ENCODE assay signal across 25 cellular contexts in the genomic region with DNA sequence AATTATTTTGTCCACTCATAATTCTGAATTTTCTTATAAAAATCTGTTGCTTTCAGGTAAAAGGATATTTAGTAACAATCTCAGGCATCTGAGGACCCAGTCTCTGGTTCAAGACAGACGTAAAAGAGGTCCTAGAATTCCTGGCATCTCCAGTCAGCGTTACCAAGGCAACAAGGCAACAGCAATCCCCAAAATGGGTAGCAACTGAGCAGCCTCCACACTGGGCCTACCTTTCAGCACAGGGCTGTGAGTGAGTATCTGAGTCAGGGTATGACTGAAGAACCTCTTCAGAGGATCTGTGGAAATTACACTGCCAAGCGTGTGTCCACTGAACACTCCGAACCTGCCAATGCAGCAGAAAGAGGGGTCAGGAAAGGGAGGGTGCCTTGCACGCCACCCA.
"Had no signal": no experiment of that assay in that cellular context is flagged by ENCODE, and none has a peak within 500 bp of the region (broad histone marks: within the 10 kb centered on the region; RNA-seq: fewer than 3 reads in every experiment).

No MANE protein-coding gene starts in this region.

- H3K4me3 ChIP-seq: breast epithelium, esophagus squamous epithelium, left lung, lower lobe of right lung, right lobe of liver, thoracic aorta had no signal

- DNase-seq: activated CD4-positive, alpha-beta memory T cell treated with anti-CD3 and anti-CD28 coated beads, Interleukin-2, amount 10 ng/mL, durations not matched to agents 7 days and 5 days; activated CD4-positive, alpha-beta T cell treated with anti-CD3 and anti-CD28 coated beads for 4 hours; activated CD8-positive, alpha-beta memory T cell treated with anti-CD3 and anti-CD28 coated beads, Interleukin-2, amount 50 U/mL, for 48 hours; activated gamma-delta T cell treated with Interleukin-2 at 50 U/mL for 16 hours; activated T-cell treated with anti-CD3 and anti-CD28 coated beads, Interleukin-2, amount 50 U/mL, for 4 hours; central memory CD4-positive, alpha-beta T cell; endodermal cell; esophagus squamous epithelium; foreskin melanocyte; kidney glomerular epithelial cell; lower lobe of right lung; mesenchymal stem cell; right lobe of liver; stimulated activated CD4-positive, alpha-beta T cell treated with anti-CD3 and anti-CD28 coated beads, Interleukin-2, amount 100 ng/mL, for 48 hours; stimulated activated naive CD8-positive, alpha-beta T cell treated with anti-CD3 and anti-CD28 coated beads, Interleukin-15, Interleukin-2, amounts not matched to agents 100 U/mL and 50 U/mL, for 24 hours; trophoblast cell had no signal

- H3K27me3 ChIP-seq: breast epithelium, esophagus squamous epithelium, left lung, neutrophil, right lobe of liver had no signal

- H3K36me3 ChIP-seq: breast epithelium, esophagus squamous epithelium, lower lobe of right lung, right lobe of liver, thoracic aorta had no signal

- H3K9me3 Mint-ChIP-seq: activated CD4-positive, alpha-beta memory T cell treated with anti-CD3 and anti-CD28 coated beads, Interleukin-2, amount 10 ng/mL, durations not matched to agents 7 days and 5 days; activated naive CD4-positive, alpha-beta T cell treated with anti-CD3 and anti-CD28 coated beads, Interleukin-2, amount 50 U/mL, for 72 hours; activated T-cell treated with anti-CD3 and anti-CD28 coated beads, Interleukin-2, amount 50 U/mL, for 4 hours; activated T-helper 17 cell treated with anti-CD3 and anti-CD28 coated beads, Interleukin-2, amount 50 U/mL, for 72 hours; dendritic cell treated with granulocyte-macrophage colony-stimulating factor and Interleukin-4, amounts not matched to agents 40 ng/mL and 50 ng/mL, for 4 days; endodermal cell; natural killer cell treated with Interleukin-12 subunit alpha and Interleukin-12 subunit beta and Interleukin-15 and Interleukin-18, amount 100 ng/mL, for 72 hours; T-helper 2 cell treated with Interferon-gamma antibody and Interleukin-4, amounts not matched to agents 5 μg/mL and 100 μg/mL, for 36 hours had no signal

- H3K27ac ChIP-seq: breast epithelium, esophagus squamous epithelium, left lung, lower lobe of right lung, neutrophil, right lobe of liver, thoracic aorta had no signal

- H3K4me1 Mint-ChIP-seq: activated T-helper 17 cell treated with anti-CD3 and anti-CD28 coated beads, Interleukin-2, amount 50 U/mL, for 72 hours; endodermal cell had no signal

- H3K4me1 ChIP-seq: breast epithelium, esophagus squamous epithelium, left lung, lower lobe of right lung, right lobe of liver had no signal

- H3K4me3 Mint-ChIP-seq: activated CD4-positive, alpha-beta memory T cell treated with anti-CD3 and anti-CD28 coated beads, Interleukin-2, amount 10 ng/mL, durations not matched to agents 7 days and 5 days; activated T-cell treated with anti-CD3 and anti-CD28 coated beads, Interleukin-2, amount 50 U/mL, for 4 hours; activated T-helper 17 cell treated with anti-CD3 and anti-CD28 coated beads, Interleukin-2, amount 50 U/mL, for 72 hours; dendritic cell treated with granulocyte-macrophage colony-stimulating factor and Interleukin-4, amounts not matched to agents 40 ng/mL and 50 ng/mL, for 4 days; endodermal cell; natural killer cell treated with Interleukin-12 subunit alpha and Interleukin-12 subunit beta and Interleukin-15 and Interleukin-18, amount 100 ng/mL, for 72 hours; T-helper 2 cell treated with Interferon-gamma antibody and Interleukin-4, amounts not matched to agents 5 μg/mL and 100 μg/mL, for 36 hours had no signal

- H3K27ac Mint-ChIP-seq: activated CD4-positive, alpha-beta memory T cell treated with anti-CD3 and anti-CD28 coated beads, Interleukin-2, amount 10 ng/mL, durations not matched to agents 7 days and 5 days; activated naive CD4-positive, alpha-beta T cell treated with anti-CD3 and anti-CD28 coated beads, Interleukin-2, amount 50 U/mL, for 72 hours; activated T-helper 17 cell treated with anti-CD3 and anti-CD28 coated beads, Interleukin-2, amount 50 U/mL, for 72 hours; dendritic cell treated with granulocyte-macrophage colony-stimulating factor and Interleukin-4, amounts not matched to agents 40 ng/mL and 50 ng/mL, for 4 days; natural killer cell treated with Interleukin-12 subunit alpha and Interleukin-12 subunit beta and Interleukin-15 and Interleukin-18, amount 100 ng/mL, for 72 hours; T-helper 2 cell treated with Interferon-gamma antibody and Interleukin-4, amounts not matched to agents 5 μg/mL and 100 μg/mL, for 36 hours had no signal

- ATAC-seq: activated naive CD4-positive, alpha-beta T cell treated with anti-CD3 and anti-CD28 coated beads, Interleukin-2, amount 50 U/mL, for 72 hours; activated T-cell treated with anti-CD3 and anti-CD28 coated beads, Interleukin-2, amount 50 U/mL, for 4 hours; activated T-helper 17 cell treated with anti-CD3 and anti-CD28 coated beads, Interleukin-2, amount 50 U/mL, for 72 hours; left lung; lower lobe of right lung; natural killer cell treated with Interleukin-12 subunit alpha and Interleukin-12 subunit beta and Interleukin-15 and Interleukin-18, amount 100 ng/mL, for 72 hours; right lobe of liver; stimulated activated naive CD8-positive, alpha-beta T cell treated with anti-CD3 and anti-CD28 coated beads, Interleukin-15, Interleukin-2, amounts not matched to agents 100 U/mL and 50 U/mL, for 24 hours had no signal

- H3K27me3 Mint-ChIP-seq: activated CD4-positive, alpha-beta memory T cell treated with anti-CD3 and anti-CD28 coated beads, Interleukin-2, amount 10 ng/mL, durations not matched to agents 7 days and 5 days; activated T-helper 17 cell treated with anti-CD3 and anti-CD28 coated beads, Interleukin-2, amount 50 U/mL, for 72 hours; dendritic cell treated with granulocyte-macrophage colony-stimulating factor and Interleukin-4, amounts not matched to agents 40 ng/mL and 50 ng/mL, for 4 days; natural killer cell treated with Interleukin-12 subunit alpha and Interleukin-12 subunit beta and Interleukin-15 and Interleukin-18, amount 100 ng/mL, for 72 hours had no signal
